ENCODE assay signal across 17 cellular contexts in the genomic region with DNA sequence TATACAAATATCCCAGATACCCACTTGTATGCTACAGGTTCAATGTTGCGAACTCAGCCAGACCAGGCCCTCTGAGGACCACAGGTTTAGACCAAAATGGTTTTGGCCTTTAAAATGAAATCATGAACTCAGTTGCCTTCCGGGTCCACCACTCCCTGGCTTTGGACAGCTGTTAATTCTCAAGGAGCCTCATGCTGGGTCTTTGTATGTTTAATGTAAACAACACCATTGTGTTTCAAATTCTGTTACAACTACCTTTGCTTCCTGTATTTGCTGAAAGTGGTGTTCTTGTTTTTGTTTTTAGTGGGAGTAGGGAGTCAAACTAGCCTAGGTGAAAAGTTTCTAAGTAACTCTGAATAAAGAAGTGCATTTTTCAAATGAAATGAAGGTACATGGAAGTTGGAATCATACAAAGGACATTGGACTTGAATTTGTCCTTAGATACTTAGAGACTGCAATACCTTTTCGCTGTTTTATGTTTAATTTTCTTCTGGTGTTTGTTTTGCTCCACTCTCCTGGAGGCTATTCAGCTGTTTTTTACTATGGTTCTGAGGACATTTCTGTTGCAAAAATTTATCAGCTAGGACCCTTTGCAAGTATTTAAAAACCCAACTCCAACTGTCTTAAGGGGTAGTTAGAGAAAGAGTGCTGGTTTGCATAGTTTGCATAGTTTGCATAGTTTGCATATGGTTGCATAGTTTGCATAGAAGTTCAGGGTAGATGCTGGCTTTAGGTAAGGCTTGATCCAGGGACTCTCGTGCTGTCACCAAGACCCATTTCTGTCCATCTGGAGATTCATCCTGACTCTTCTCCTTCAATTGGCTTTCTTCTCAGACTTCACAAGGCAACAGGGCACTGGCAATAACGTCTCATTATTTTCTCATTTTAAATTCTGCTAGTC.
DNase-seq lines count a peak whose midpoint lies in the region; ATAC-seq, FAIRE-seq and TF ChIP-seq lines count a peak whose summit lies in the region.
"Had no signal": no experiment of that assay in that cellular context is flagged by ENCODE, and none has a peak within 500 bp of the region (broad histone marks: within the 10 kb centered on the region; RNA-seq: fewer than 3 reads in every experiment).

No MANE protein-coding gene starts in this region.

- peak; percentile 24; the same call in 2 of the 3 replicates for ATAC-seq in K562
- peak in 3 of 4 donors; percentile 22 to 54 (median 45) for ATAC-seq in right lobe of liver
- ATAC-seq in GM21367 (IDR thresholded peaks at IDR 0.05; ENCODE audit: unreplicated experiment): no peak
- ATAC-seq: natural killer cell treated with Interleukin-12 subunit alpha and Interleukin-12 subunit beta and Interleukin-15 and Interleukin-18, amount 100 ng/mL, for 72 hours had no signal

- WGBS in K562 (ENCODE audit: insufficient coverage, low coverage, missing lambda C conversion rate): 30% methylated on average over 4 of the region's 5 CpGs
- 39% methylated on average over 5 of the region's 5 CpGs for WGBS in right lobe of liver (ENCODE audit: insufficient coverage, low coverage, low lambda C conversion rate, missing lambda C conversion rate)

- intact Hi-C loops in K562 (cut with micrococcal nuclease) (no loop called here), right lobe of liver (cut with DNase I) (no loop called here)

- no peaks in the 10 kb centered on the region for H3K9me3 ChIP-seq in HUES6 (ENCODE audit: control insufficient read depth, insufficient read depth, low read depth, low read length)
- H3K9me3 ChIP-seq in K562 (replicated peaks; ENCODE audit: control insufficient read depth, insufficient read depth, low read depth, low read length): no peaks in the 10 kb centered on the region
- H3K9me3 ChIP-seq in right lobe of liver: no peaks in the 10 kb centered on the region
- H3K9me3 ChIP-seq: upper lobe of right lung had no signal

- H3K9ac ChIP-seq in HUES6 (ENCODE audit: low read length) (peak overlapping the region; percentile 80), K562 (ENCODE audit: insufficient read depth in 1 of 2, low read depth in 2 of 2, low read length in 2 of 2) (peak overlapping the region in 1 of 2 experiments; percentile 44; a peak in 1 of 4 replicates)

- H3K4me1 ChIP-seq in HUES6 (ENCODE audit: control insufficient read depth, insufficient read depth, low read length) (peaks cover 49% of the 10 kb centered on the region), K562 (replicated peaks in 1 of 2; ENCODE audit: control insufficient read depth in 2 of 2, insufficient read depth in 2 of 2, low read length in 2 of 2) (peaks cover 0 to 15% of the 10 kb centered on the region in 2 experiments; a peak in 4 of 5 replicates), right lobe of liver (no peaks in the 10 kb centered on the region)
- H3K4me1 ChIP-seq: upper lobe of right lung had no signal

- H3K36me3 ChIP-seq in HUES6 (ENCODE audit: control insufficient read depth, insufficient read depth, low read length) (no peaks in the 10 kb centered on the region), K562 (ENCODE audit: control insufficient read depth, insufficient read depth, low read length) (no peaks in the 10 kb centered on the region), right lobe of liver (no peaks in the 10 kb centered on the region)
- H3K36me3 ChIP-seq: upper lobe of right lung had no signal

- POLR2A ChIA-PET in K562 (lab: Yijun Ruan, JAX): interaction anchor here (1.1 kb wide), 1 partner anchor 65 kb away, joined by 4 read pairs; no protein-coding TSS in a partner anchor

- CTCF ChIA-PET in K562 (lab: Yijun Ruan, JAX; ENCODE audit: low intra/inter-chr PET ratio): no interaction called here

- H4K20me1 ChIP-seq in K562 (replicated peaks; ENCODE audit: control insufficient read depth, insufficient read depth, low read length): no peaks in the 10 kb centered on the region

- H2AFZ ChIP-seq in K562 (ENCODE audit: low read depth, low read length): peak overlapping the region; percentile 79

- no peak for TF ChIP-seq RAD21 in K562 (CRISPR knock-in tag; conservative IDR thresholded peaks at IDR 0.05 in 1 of 2, IDR thresholded peaks at IDR 0.05 in 1 of 2)

- TF ChIP-seq CTCF in K562 (IDR thresholded peaks at IDR 0.05 in 2 of 3, conservative IDR thresholded peaks at IDR 0.05 in 1 of 3; ENCODE audit: insufficient read depth in 2 of 3, low read depth in 1 of 3, low read length in 3 of 3) (no peak), right lobe of liver (IDR thresholded peaks at IDR 0.05) (no peak)

- H3K27ac ChIP-seq in HUES6 (ENCODE audit: low read depth, low read length): peak overlapping the region; percentile 87
- H3K27ac ChIP-seq in K562 (ENCODE audit: extremely low read depth, low read depth, low read length): no peak overlapping the region; the same call in 1 of the 3 replicates
- no peak overlapping the region for H3K27ac ChIP-seq in right lobe of liver

- H3K27me3 ChIP-seq in HUES6 (ENCODE audit: control insufficient read depth, insufficient read depth, low read length) (no peaks in the 10 kb centered on the region), K562 (ENCODE audit: control insufficient read depth in 2 of 2, insufficient read depth in 2 of 2, low read length in 2 of 2) (no peaks in the 10 kb centered on the region; a peak in 1 of 5 replicates), right lobe of liver (no peaks in the 10 kb centered on the region)
- H3K27me3 ChIP-seq: upper lobe of right lung had no signal

- peak overlapping the region; percentile 37 for H3K4me3 ChIP-seq in HUES6 (ENCODE audit: low read depth, low read length)
- no peak overlapping the region for H3K4me3 ChIP-seq in K562
- no peak overlapping the region for H3K4me3 ChIP-seq in right lobe of liver
- H3K4me3 ChIP-seq: upper lobe of right lung had no signal

- in situ Hi-C loops in K562 (cut with MboI): no loop called here

- H3K79me2 ChIP-seq in K562 (ENCODE audit: control insufficient read depth, insufficient read depth, low read length): no peaks in the 10 kb centered on the region

- BruUV-seq in K562 (replicated peaks; lab: Mats Ljungman, UMichigan): no TSS peak

- H3K4me2 ChIP-seq in K562 (ENCODE audit: insufficient read depth, low read length): peak overlapping the region; percentile 57; the same call in 1 of the 2 replicates

- DNase-seq in DMS53 (lab: John Stamatoyannopoulos, UW) (peak; percentile 78), K562 (ENCODE audit: extremely low read depth in 1 of 4, low spot score in 3 of 4) (no peak), right lobe of liver (no peak), MV-4-11 (lab: John Stamatoyannopoulos, UW) (no peak), amygdala (lab: John Stamatoyannopoulos, UW) (no peak)
- DNase-seq in activated T-cell treated with anti-CD3 and anti-CD28 coated beads, Interleukin-2, amount 50 U/mL, for 1 hour: no peak
- DNase-seq: activated naive CD4-positive, alpha-beta T cell treated with anti-CD3 and anti-CD28 coated beads, Interleukin-2, amount 50 U/mL, for 16 hours; GOT3; KG1; NCI-H1436 treated with DMSO at 0.1 percent for 48 hours; NK-92 treated with Interleukin-12 subunit alpha and Interleukin-12 subunit beta, amount 100 ng/mL, for 24 hours; SIG-M5; stimulated activated CD4-positive, alpha-beta T cell treated with anti-CD3 and anti-CD28 coated beads, Interleukin-4, amount 100 ng/mL, for 4 hours; upper lobe of right lung had no signal

- TF ChIP-seq POLR2A in K562 (conservative IDR thresholded peaks at IDR 0.05): no peak
- no peak for TF ChIP-seq POLR2A in right lobe of liver (IDR thresholded peaks at IDR 0.05)

- FAIRE-seq in K562 (lab: Jason Lieb, UNC): no peak

- TF ChIP-seq EP300 in K562 (IDR thresholded peaks at IDR 0.05; ENCODE audit: low read length): no peak

- no peaks in the 10 kb centered on the region for H3K9me1 ChIP-seq in K562 (ENCODE audit: control insufficient read depth, insufficient read depth, low read length)
